Comparison of ENCODE assay signal across 8 cellular contexts in the genomic region with DNA sequence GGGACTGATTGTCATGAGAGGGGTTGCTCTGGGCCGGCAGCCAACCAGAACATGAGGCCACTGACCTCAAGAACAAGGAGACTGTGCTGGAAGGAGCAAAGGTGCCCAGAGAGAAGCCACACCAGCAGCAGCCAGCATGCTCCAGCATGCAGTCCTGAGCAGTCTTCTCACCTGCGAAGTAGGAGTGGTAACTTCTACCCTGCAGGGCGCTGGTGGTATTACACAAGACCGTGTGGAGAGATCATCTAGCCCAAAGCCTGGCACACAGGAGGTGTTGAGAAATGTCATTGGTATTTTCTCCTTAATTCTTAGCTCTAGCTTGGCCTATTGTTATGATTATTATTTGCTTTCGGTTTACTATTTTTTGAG.
A peak's percentile ranks its signal among the peaks of the same experiment; 100 is the strongest.
DNase-seq lines count a peak whose midpoint lies in the region; ATAC-seq, FAIRE-seq and TF ChIP-seq lines count a peak whose summit lies in the region.

No MANE protein-coding gene starts in this region.

- H4K8ac ChIP-seq in H1 (ENCODE audit: extremely low read depth, insufficient read depth, low read length), result no peak overlapping the region

- no peak overlapping the region for H2BK120ac ChIP-seq in H1 (replicated peaks; ENCODE audit: low read depth, low read length)

- no peak overlapping the region for H3K9ac ChIP-seq in H1 (replicated peaks in 1 of 4; ENCODE audit: extremely low read depth in 1 of 4, low read depth in 3 of 4, low read length in 3 of 4)

- H3K4ac ChIP-seq in H1 (replicated peaks; ENCODE audit: insufficient read length, low read depth, low read length), result no peak overlapping the region

- TF ChIP-seq CTCF in H1 (IDR thresholded peaks at IDR 0.05; ENCODE audit: control extremely low read depth in 1 of 3, insufficient read depth in 1 of 3, low read depth in 1 of 3, low read length in 3 of 3) (peak; percentile 50 to 78 (median 70)), coronary artery (IDR thresholded peaks at IDR 0.05) (no peak)

- no peaks in the 10 kb centered on the region for H3K9me3 ChIP-seq in H1 (ENCODE audit: insufficient read depth in 2 of 2, low read depth in 1 of 2, low read length in 1 of 2)

- intact Hi-C loops in left cardiac atrium (cut with DNase I), result no loop called here

- H3K4me2 ChIP-seq in H1 (ENCODE audit: insufficient read depth in 1 of 2, low read depth in 2 of 2, low read length in 2 of 2), result no peak overlapping the region

- POLR2A ChIA-PET in H1 (lab: Charles Lee; ENCODE audit: partially characterized antibody), result no interaction called here

- no peak overlapping the region for H3K4me3 ChIP-seq in H1 (ENCODE audit: extremely low read depth in 1 of 4, insufficient read depth in 2 of 4, low read depth in 3 of 4, low read length in 4 of 4)
- H3K4me3 ChIP-seq in coronary artery, result no peak overlapping the region

- peak; percentile 95 for FAIRE-seq in H1 (lab: Jason Lieb, UNC)

- WGBS in H1 (ENCODE audit: extremely low coverage in 1 of 2, insufficient coverage in 1 of 2, insufficient read length in 1 of 2, insufficient replicate concordance in 2 of 2, low coverage in 1 of 2, low lambda C conversion rate in 2 of 2, missing lambda C conversion rate in 1 of 2), 2 experiments, result 34% methylated on average over 5 of the region's 5 CpGs; no CpG with 5 or more reads in 1 of the 2 experiments

- no peak overlapping the region for H2AK5ac ChIP-seq in H1 (ENCODE audit: low read depth, low read length)

- no peak overlapping the region for H2BK20ac ChIP-seq in H1 (ENCODE audit: low read length)

- no peak for TF ChIP-seq EP300 in H1 (IDR thresholded peaks at IDR 0.05; ENCODE audit: borderline replicate concordance in 1 of 2, low read depth in 2 of 2, low read length in 2 of 2)

- CTCF ChIA-PET in H1 (lab: Charles Lee; ENCODE audit: partially characterized antibody), result interaction anchor here (0.6 to 6.8 kb wide), 22 partner anchors 12 to 752 kb away, joined by 3 to 94 read pairs (median 4); no protein-coding TSS in a partner anchor

- H4K91ac ChIP-seq in H1 (replicated peaks; ENCODE audit: insufficient read length, low read length), result no peak overlapping the region

- H3K36me3 ChIP-seq in H1 (ENCODE audit: control insufficient read depth in 2 of 4, insufficient read depth in 4 of 4, low read length in 3 of 4), result no peaks in the 10 kb centered on the region

- ATAC-seq in GM19397 (IDR thresholded peaks at IDR 0.05; ENCODE audit: unreplicated experiment) (peak; percentile 73), HG03521 (IDR thresholded peaks at IDR 0.05; ENCODE audit: unreplicated experiment) (peak; percentile 92), left cardiac atrium (no peak)

- 0 out of 2 replicates have a peak overlapping the region, but pooled peaks have one; percentile 26 for H2AFZ ChIP-seq in H1 (ENCODE audit: low read length)

- peaks cover 0 to 3% (median 1%) of the 10 kb centered on the region in 4 experiments; a peak in 3 of 7 replicates for H3K27me3 ChIP-seq in H1 (replicated peaks in 1 of 4; ENCODE audit: control insufficient read depth in 3 of 4, extremely low read depth in 1 of 4, insufficient read depth in 3 of 4, low read length in 3 of 4)

- no peaks in the 10 kb centered on the region for H4K20me1 ChIP-seq in H1 (replicated peaks in 1 of 2; ENCODE audit: control insufficient read depth in 1 of 2, insufficient read depth in 2 of 2, low read length in 2 of 2)

- H3K14ac ChIP-seq in H1 (ENCODE audit: insufficient read length), result no peak overlapping the region

- no peak overlapping the region for H3K56ac ChIP-seq in H1 (replicated peaks; ENCODE audit: insufficient read length, low read depth, low read length)

- H2BK15ac ChIP-seq in H1 (ENCODE audit: low read length), result no peak overlapping the region; the same call in 1 of the 2 replicates

- TF ChIP-seq RAD21 in H1 (IDR thresholded peaks at IDR 0.05 in 1 of 2, conservative IDR thresholded peaks at IDR 0.05 in 1 of 2; ENCODE audit: low read depth in 2 of 2, low read length in 2 of 2), result peak; percentile 39 to 50

- H3K79me1 ChIP-seq in H1 (ENCODE audit: low read depth, low read length), result no peaks in the 10 kb centered on the region

- no peaks in the 10 kb centered on the region for H3K79me2 ChIP-seq in H1 (ENCODE audit: control insufficient read depth in 1 of 2, insufficient read depth in 2 of 2, low read length in 2 of 2)

- no peak overlapping the region for H4K5ac ChIP-seq in H1 (ENCODE audit: insufficient read length, low read depth, low read length)

- DNase-seq in ELF-1 (ENCODE audit: low read depth, low spot score), result peak; percentile 43
- peak in 1 of 2 experiments; percentile 86 for DNase-seq in H1 (ENCODE audit: low read depth in 1 of 2, low spot score in 2 of 2)
- no peak for DNase-seq in coronary artery (ENCODE audit: low spot score)
- no peak for DNase-seq in NK-92 (lab: John Stamatoyannopoulos, UW; ENCODE audit: unreplicated experiment)
- no peak for DNase-seq in left cardiac atrium
- DNase-seq in NCI-H1436 treated with DMSO at 0.1 percent for 48 hours (lab: John Stamatoyannopoulos, UW), result no peak

- no peak overlapping the region for H3K18ac ChIP-seq in H1 (ENCODE audit: extremely low read depth, low read length)

- H2BK12ac ChIP-seq in H1 (ENCODE audit: low read depth, low read length), result peak overlapping the region; percentile 60; the same call in 1 of the 2 replicates

- H3K23ac ChIP-seq in H1 (ENCODE audit: insufficient read length), result no peak overlapping the region

- no peak for TF ChIP-seq POLR2A in H1 (IDR thresholded peaks at IDR 0.05; ENCODE audit: control extremely low read depth in 1 of 2, low read depth in 2 of 2, low read length in 2 of 2)

- H3K27ac ChIP-seq in H1 (ENCODE audit: low read depth, low read length) (no peak overlapping the region), coronary artery (no peak overlapping the region)

- H3K23me2 ChIP-seq in H1 (ENCODE audit: low read depth, low read length), result no peaks in the 10 kb centered on the region

- H3K4me1 ChIP-seq in H1 (replicated peaks in 1 of 4; ENCODE audit: control insufficient read depth in 3 of 4, insufficient read depth in 4 of 4, low read length in 3 of 4), result 0 out of 7 replicates have a peak, but pooled peaks cover 0 to 3% (median 0%) of the 10 kb centered on the region in 4 experiments

- peak overlapping the region; percentile 81; the same call in 1 of the 2 replicates for H2BK5ac ChIP-seq in H1 (ENCODE audit: low read depth, low read length)

TF ChIP-seq in H1, 55 proteins besides CTCF, POLR2A, EP300 and RAD21:
- TF ChIP-seq SAP30 (IDR thresholded peaks at IDR 0.05; ENCODE audit: insufficient read depth, insufficient replicate concordance, low read length), result no peak
- no peak for TF ChIP-seq POU5F1 (IDR thresholded peaks at IDR 0.05; ENCODE audit: low read depth, low read length)
- TF ChIP-seq, protein P1, sequence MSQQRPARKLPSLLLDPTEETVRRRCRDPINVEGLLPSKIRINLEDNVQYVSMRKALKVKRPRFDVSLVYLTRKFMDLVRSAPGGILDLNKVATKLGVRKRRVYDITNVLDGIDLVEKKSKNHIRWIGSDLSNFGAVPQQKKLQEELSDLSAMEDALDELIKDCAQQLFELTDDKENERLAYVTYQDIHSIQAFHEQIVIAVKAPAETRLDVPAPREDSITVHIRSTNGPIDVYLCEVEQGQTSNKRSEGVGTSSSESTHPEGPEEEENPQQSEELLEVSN (IDR thresholded peaks at IDR 0.05), result peak; percentile 96
- no peak for TF ChIP-seq TCF12 (IDR thresholded peaks at IDR 0.05; ENCODE audit: low read depth, low read length)
- peak; percentile 72 for TF ChIP-seq CEBPB (IDR thresholded peaks at IDR 0.05; ENCODE audit: low read depth, low read length)
- no peak for TF ChIP-seq EZH2 (IDR thresholded peaks at IDR 0.05; ENCODE audit: low read depth, low read length, severe bottlenecking)
- TF ChIP-seq TAF1 (IDR thresholded peaks at IDR 0.05; ENCODE audit: low read depth, low read length), result no peak
- TF ChIP-seq, protein P2, sequence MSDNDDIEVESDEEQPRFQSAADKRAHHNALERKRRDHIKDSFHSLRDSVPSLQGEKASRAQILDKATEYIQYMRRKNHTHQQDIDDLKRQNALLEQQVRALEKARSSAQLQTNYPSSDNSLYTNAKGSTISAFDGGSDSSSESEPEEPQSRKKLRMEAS (IDR thresholded peaks at IDR 0.05), result peak; percentile 98
- no peak for TF ChIP-seq EGR1 (IDR thresholded peaks at IDR 0.05; ENCODE audit: borderline replicate concordance, low read depth, low read length)
- TF ChIP-seq BRCA1 (IDR thresholded peaks at IDR 0.05; ENCODE audit: low read depth, low read length), result no peak

Comparison
In these comparisons a context has a peak if more than half of its experiments do, and no peak if none do; other contexts are left out.
1. ATAC-seq: peak in GM19397 (single experiment) and HG03521 (single experiment); none in left cardiac atrium (0 of 2).